ENCODE assay signal across 15 cellular contexts in genomic region chr2:109331081-109331480, GRCh38.
DNase-seq lines count a peak whose midpoint lies in the region; TF ChIP-seq lines count a peak whose summit lies in the region.
"Had no signal": no experiment of that assay in that cellular context is flagged by ENCODE, and none has a peak within 500 bp of the region (broad histone marks: within the 10 kb centered on the region; RNA-seq: fewer than 3 reads in every experiment).

No MANE protein-coding gene starts in this region.

- peaks cover 7% of the 10 kb centered on the region for H3K36me3 Mint-ChIP-seq in type B pancreatic cell

- H4K20me1 ChIP-seq in BLaER1: no peaks in the 10 kb centered on the region

- DNase-seq in HFF-Myc (ENCODE audit: extremely low read depth, low read depth): peak; percentile 65
- peak; percentile 27 for DNase-seq in RPMI7951 (ENCODE audit: low read depth)
- DNase-seq in fibroblast of the aortic adventitia (ENCODE audit: low read depth): peak; percentile 58
- DNase-seq in activated effector memory CD4-positive, alpha-beta T cell treated with Interleukin-2 at 50 U/mL for 16 hours: no peak
- no peak for DNase-seq in cerebellar cortex (ENCODE audit: low spot score)
- DNase-seq in OCI-M2 (lab: John Stamatoyannopoulos, UW; ENCODE audit: unreplicated experiment): no peak
- no peak for DNase-seq in type B pancreatic cell (ENCODE audit: extremely low spot score, unreplicated experiment)
- DNase-seq: activated effector memory CD4-positive, alpha-beta T cell treated with anti-CD3 and anti-CD28 coated beads, Interleukin-2, amount 50 U/mL, for 16 hours; dorsolateral prefrontal cortex; mucosa of descending colon; NCI-H1417 treated with DMSO at 0.1 percent for 48 hours; NCI-H82 had no signal

- no peaks in the 10 kb centered on the region for H3K27me3 ChIP-seq in BLaER1
- H3K27me3 ChIP-seq: dorsolateral prefrontal cortex, suprapubic skin had no signal

- H3K36me3 ChIP-seq in BLaER1: no peaks in the 10 kb centered on the region
- H3K36me3 ChIP-seq: neutrophil, suprapubic skin had no signal

- H3K4me1 Mint-ChIP-seq in type B pancreatic cell (ENCODE audit: unreplicated experiment): peaks cover 23% of the 10 kb centered on the region

- H3K27ac ChIP-seq in BLaER1: peak overlapping the region; percentile 82

- peak overlapping the region; percentile 61 for H3K9ac ChIP-seq in BLaER1

- H3K4me3 ChIP-seq in BLaER1 (peak overlapping the region; percentile 27; the same call in 1 of the 2 replicates), HFF-Myc (replicated peaks; ENCODE audit: low read depth, low read length) (no peak overlapping the region), fibroblast of the aortic adventitia (ENCODE audit: low read depth, low read length) (no peak overlapping the region)
- H3K4me3 ChIP-seq: mucosa of descending colon had no signal

- H3K9me3 Mint-ChIP-seq in type B pancreatic cell: no peaks in the 10 kb centered on the region

- H3K4me3 Mint-ChIP-seq in type B pancreatic cell: no peak overlapping the region

- H3K27ac Mint-ChIP-seq in type B pancreatic cell: no peak overlapping the region

- TF ChIP-seq CTCF in HFF-Myc (IDR thresholded peaks at IDR 0.05; ENCODE audit: low read depth, low read length, missing control alignments) (no peak), fibroblast of the aortic adventitia (IDR thresholded peaks at IDR 0.05; ENCODE audit: insufficient read depth, low read length) (no peak), type B pancreatic cell (conservative IDR thresholded peaks at IDR 0.05) (no peak)

- H3K4me1 ChIP-seq in BLaER1: peaks cover 83% of the 10 kb centered on the region

- peaks cover 11% of the 10 kb centered on the region for H3K27me3 Mint-ChIP-seq in type B pancreatic cell

- H3K9me3 ChIP-seq in BLaER1: no peaks in the 10 kb centered on the region
- H3K9me3 ChIP-seq: mucosa of descending colon, neutrophil, suprapubic skin had no signal

- H3K4me2 ChIP-seq in BLaER1: peak overlapping the region; percentile 94

Comparison
In these comparisons a context has a peak if more than half of its experiments do, and no peak if none do; other contexts are left out.
1. DNase-seq: peak in HFF-Myc (single experiment), RPMI7951 (single experiment) and fibroblast of the aortic adventitia (single experiment); none in activated effector memory CD4-positive, alpha-beta T cell treated with Interleukin-2 at 50 U/mL for 16 hours (single experiment), cerebellar cortex (single experiment), OCI-M2 (single experiment) and type B pancreatic cell (single experiment).